In genomic region chr12:109573029-109573913, GRCh38 we compare ENCODE assay signal across 8 cellular contexts.
DNase-seq lines count a peak whose midpoint lies in the region; ATAC-seq lines count a peak whose summit lies in the region.

Gene MMAB, minus strand, starts transcription at chr12:109573504. Its CDS starts 24 bp downstream, at chr12:109573480.
Gene MVK, plus strand, starts transcription at chr12:109573794. Its CDS starts 1,029 bp downstream, at chr12:109574823.

- peak; percentile 93 for ATAC-seq in GM19351 (IDR thresholded peaks at IDR 0.05; ENCODE audit: unreplicated experiment)
- peak; percentile 93 for ATAC-seq in HG03521 (IDR thresholded peaks at IDR 0.05; ENCODE audit: unreplicated experiment)

- peak within 1 kb of the TSS; percentile 69 to 82 (median 75) for H3K4me3 ChIP-seq in BLaER1 treated with 17β-estradiol and CSF1 and Interleukin-3, amounts not matched to agents 10 nM and 100 nM

- H3K4me1 ChIP-seq in BLaER1 treated with 17β-estradiol and CSF1 and Interleukin-3, amounts not matched to agents 10 nM and 100 nM: peaks cover 20 to 44% (median 24%) of the 10 kb centered on the region in 10 experiments

- H3K4me2 ChIP-seq in BLaER1 treated with 17β-estradiol and CSF1 and Interleukin-3, amounts not matched to agents 10 nM and 100 nM: peak within 1 kb of the TSS; percentile 87 to 98 (median 93)

- peak; percentile 100 for DNase-seq in NCI-H748 (lab: John Stamatoyannopoulos, UW; ENCODE audit: unreplicated experiment)
- DNase-seq in activated CD4-positive, alpha-beta T cell treated with anti-CD3 and anti-CD28 coated beads, Interleukin-2, amount 50 U/mL, for 1 hour: peak; percentile 97
- peak; percentile 99 for DNase-seq in dedifferentiated amniotic fluid mesenchymal stem cell (ENCODE audit: extremely low spot score)
- DNase-seq in left kidney (ENCODE audit: low read depth, low spot score): peak; percentile 100
- DNase-seq in stimulated activated CD4-positive, alpha-beta T cell treated with anti-CD3 and anti-CD28 coated beads, Interleukin-2, amount 100 ng/mL, for 24 hours: peak; percentile 97

- H3K36me3 ChIP-seq in BLaER1 treated with 17β-estradiol and CSF1 and Interleukin-3, amounts not matched to agents 10 nM and 100 nM: peaks cover 35 to 67% (median 61%) of the 10 kb centered on the region in 11 experiments

- peak within 1 kb of the TSS; percentile 77 to 90 (median 83) for H3K9ac ChIP-seq in BLaER1 treated with 17β-estradiol and CSF1 and Interleukin-3, amounts not matched to agents 10 nM and 100 nM

- no peaks in the 10 kb centered on the region for H3K9me3 ChIP-seq in BLaER1 treated with 17β-estradiol and CSF1 and Interleukin-3, amounts not matched to agents 10 nM and 100 nM (replicated peaks in 1 of 11)

- H3K27me3 ChIP-seq in BLaER1 treated with 17β-estradiol and CSF1 and Interleukin-3, amounts not matched to agents 10 nM and 100 nM: no peaks in the 10 kb centered on the region

- H3K27ac ChIP-seq in BLaER1 treated with 17β-estradiol and CSF1 and Interleukin-3, amounts not matched to agents 10 nM and 100 nM: peak within 1 kb of the TSS; percentile 75 to 86 (median 82)

- peaks cover 0 to 4% (median 0%) of the 10 kb centered on the region in 11 experiments; a peak in 1 of 22 replicates for H4K20me1 ChIP-seq in BLaER1 treated with 17β-estradiol and CSF1 and Interleukin-3, amounts not matched to agents 10 nM and 100 nM

Comparison
In these comparisons a context has a peak if more than half of its experiments do, and no peak if none do; other contexts are left out.
1. Peak in every context shown above with its lines: DNase-seq, ATAC-seq, H3K4me3 ChIP-seq and H3K27ac ChIP-seq.